In genomic region chr3:177080122-177080521, GRCh38 we compare ENCODE assay signal across 16 cellular contexts.
DNase-seq lines count a peak whose midpoint lies in the region; ATAC-seq, FAIRE-seq and TF ChIP-seq lines count a peak whose summit lies in the region.
"Had no signal": no experiment of that assay in that cellular context is flagged by ENCODE, and none has a peak within 500 bp of the region (broad histone marks: within the 10 kb centered on the region; RNA-seq: fewer than 3 reads in every experiment).

No MANE protein-coding gene starts in this region.

- H3F3A ChIP-seq in PC-9 (ENCODE audit: insufficient read depth, low read depth), result peaks cover 46% of the 10 kb centered on the region

- no TSS peak for BruUV-seq in PC-9 (replicated peaks; lab: Mats Ljungman, UMichigan)

- no peak overlapping the region for H2AFZ ChIP-seq in PC-9
- H2AFZ ChIP-seq: GM23338 had no signal

- peaks cover 26 to 54% (median 41%) of the 10 kb centered on the region in 4 donors for H3K4me1 Mint-ChIP-seq in CD4-positive, alpha-beta memory T cell
- H3K4me1 Mint-ChIP-seq in memory B cell, result peaks cover 24% of the 10 kb centered on the region

- no peaks in the 10 kb centered on the region for H3K9me2 ChIP-seq in PC-9 (ENCODE audit: insufficient read depth)

- CTCF ChIA-PET in CD4-positive, alpha-beta memory T cell (lab: Charles Lee; ENCODE audit: partially characterized antibody), result interaction anchor here (0.8 kb wide), 1 partner anchor 585 kb away, joined by 4 read pairs; no protein-coding TSS in a partner anchor
- CTCF ChIA-PET in PC-9 (lab: Charles Lee), result no interaction called here

- peaks cover 93% of the 10 kb centered on the region for H3K79me2 ChIP-seq in PC-9 (ENCODE audit: low read depth)

- intact Hi-C loops in CD4-positive, alpha-beta memory T cell (cut with micrococcal nuclease), result no loop called here
- intact Hi-C loops in PC-9 (cut with micrococcal nuclease; ENCODE audit: unreplicated experiment), result no loop called here

- no peak overlapping the region for H3K4me3 Mint-ChIP-seq in CD4-positive, alpha-beta memory T cell
- no peak overlapping the region for H3K4me3 Mint-ChIP-seq in memory B cell
- H3K4me3 Mint-ChIP-seq: B cell, GM23338 had no signal

- no peaks in the 10 kb centered on the region for H3K27me3 Mint-ChIP-seq in CD4-positive, alpha-beta memory T cell
- no peaks in the 10 kb centered on the region for H3K27me3 Mint-ChIP-seq in memory B cell
- H3K27me3 Mint-ChIP-seq: B cell had no signal

- peak; percentile 73 for FAIRE-seq in islet of Langerhans (lab: Jason Lieb, UNC)
- FAIRE-seq: D721Med, GM12891 had no signal

- no peak for DNase-seq in CD4-positive, alpha-beta memory T cell
- DNase-seq in PC-9 (no peak), memory B cell (ENCODE audit: low spot score in 2 of 2) (no peak), hepatic stellate cell (ENCODE audit: low spot score) (no peak), NCI-H82 (lab: John Stamatoyannopoulos, UW) (no peak)
- no peak for DNase-seq in stimulated activated CD4-positive, alpha-beta T cell treated with anti-CD3 and anti-CD28 coated beads, Interleukin-4, amount 100 ng/mL, for 4 hours
- DNase-seq: Caco-2, HCEC 1CT, IMR-90 had no signal

- H3K4me1 ChIP-seq in CD4-positive, alpha-beta memory T cell (ENCODE audit: insufficient read depth, low read length), result peaks cover 12% of the 10 kb centered on the region
- no peaks in the 10 kb centered on the region for H3K4me1 ChIP-seq in PC-9 (replicated peaks; ENCODE audit: insufficient read depth)

- H3K27ac ChIP-seq in CD4-positive, alpha-beta memory T cell (ENCODE audit: low read depth, low read length), result no peak overlapping the region
- H3K27ac ChIP-seq in PC-9, result peak overlapping the region; percentile 28; the same call in 1 of the 2 replicates
- H3K27ac ChIP-seq: BLaER1 treated with 17β-estradiol and CSF1 and Interleukin-3, amounts not matched to agents 10 nM and 100 nM; HL-60 had no signal

- POLR2A ChIA-PET in CD4-positive, alpha-beta memory T cell (lab: Charles Lee; ENCODE audit: partially characterized antibody), result no interaction called here
- POLR2A ChIA-PET in PC-9 (lab: Charles Lee; ENCODE audit: unreplicated experiment), result no interaction called here

- ATAC-seq in memory B cell (ENCODE audit: low read depth), result no peak
- ATAC-seq: GM23338 had no signal

- H3K36me3 Mint-ChIP-seq in CD4-positive, alpha-beta memory T cell, result peaks cover 27 to 34% of the 10 kb centered on the region in 2 donors
- peaks cover 11% of the 10 kb centered on the region for H3K36me3 Mint-ChIP-seq in memory B cell

- H4K20me1 ChIP-seq in PC-9 (ENCODE audit: insufficient read depth), result 0 out of 2 replicates have a peak, but pooled peaks cover 12% of the 10 kb centered on the region

- peaks cover 0 to 2% (median 0%) of the 10 kb centered on the region in 8 donors for H3K9me3 Mint-ChIP-seq in CD4-positive, alpha-beta memory T cell
- H3K9me3 Mint-ChIP-seq in memory B cell, result peaks cover 2% of the 10 kb centered on the region
- H3K9me3 Mint-ChIP-seq: GM23338 had no signal

- no peaks in the 10 kb centered on the region for H3K27me3 ChIP-seq in CD4-positive, alpha-beta memory T cell (ENCODE audit: insufficient read depth, low read length)
- H3K27me3 ChIP-seq in PC-9 (ENCODE audit: insufficient read depth, low read depth), result no peaks in the 10 kb centered on the region
- H3K27me3 ChIP-seq: BLaER1 treated with 17β-estradiol and CSF1 and Interleukin-3, amounts not matched to agents 10 nM and 100 nM had no signal

- H3K9me3 ChIP-seq in CD4-positive, alpha-beta memory T cell (ENCODE audit: control insufficient read depth in 1 of 2, low read length in 2 of 2), result no peaks in the 10 kb centered on the region
- H3K9me3 ChIP-seq in PC-9 (ENCODE audit: insufficient read depth, low read depth), result no peaks in the 10 kb centered on the region
- H3K9me3 ChIP-seq: Caco-2 had no signal

- H3K36me3 ChIP-seq in CD4-positive, alpha-beta memory T cell (ENCODE audit: insufficient read depth, low read length), result peaks cover 4% of the 10 kb centered on the region
- peaks cover 53% of the 10 kb centered on the region for H3K36me3 ChIP-seq in PC-9 (ENCODE audit: low read depth)

- H3K27ac Mint-ChIP-seq in CD4-positive, alpha-beta memory T cell, result peak overlapping the region in 5 of 7 donors; percentile 17 to 64 (median 27)
- H3K27ac Mint-ChIP-seq in memory B cell, result peak overlapping the region; percentile 6
- H3K27ac Mint-ChIP-seq: B cell, GM23338 had no signal

- no peak overlapping the region for H3K4me2 ChIP-seq in PC-9
- H3K4me2 ChIP-seq: BLaER1 treated with 17β-estradiol and CSF1 and Interleukin-3, amounts not matched to agents 10 nM and 100 nM; GM23338 had no signal

- H3K4me3 ChIP-seq in CD4-positive, alpha-beta memory T cell (ENCODE audit: low read length in 2 of 2), result no peak overlapping the region
- H3K4me3 ChIP-seq in PC-9, result no peak overlapping the region
- H3K4me3 ChIP-seq: BLaER1 treated with 17β-estradiol and CSF1 and Interleukin-3, amounts not matched to agents 10 nM and 100 nM; GM23338 had no signal

- no peak for TF ChIP-seq CTCF in PC-9 (conservative IDR thresholded peaks at IDR 0.05)
